Comparison of ENCODE assay signal across 11 cellular contexts in the genomic region with DNA sequence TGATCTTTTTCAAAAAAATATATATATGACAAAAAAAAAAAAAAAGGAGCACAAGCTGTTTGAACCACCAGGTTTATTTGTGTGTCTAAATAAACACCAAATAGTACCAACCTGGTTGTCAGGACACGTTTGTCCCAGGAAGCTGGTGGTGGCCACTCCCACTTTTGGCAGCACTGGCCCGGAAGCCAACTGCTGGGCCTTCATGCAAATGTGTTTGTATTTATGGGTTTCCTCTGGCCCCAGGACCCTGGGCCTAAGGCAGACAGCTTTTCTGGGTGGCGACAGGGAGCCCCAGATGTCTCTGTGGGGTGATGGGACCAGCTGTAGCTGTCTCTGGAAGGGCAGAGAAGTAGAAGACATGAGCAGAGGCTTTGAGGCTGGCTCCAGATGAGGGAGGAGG. TPM values are rescaled to one million over a fixed set of nuclear protein-coding genes. Genes with fewer than 3 reads are reported as not detected.
DNase-seq lines count a peak whose midpoint lies in the region; ATAC-seq and TF ChIP-seq lines count a peak whose summit lies in the region.
"Had no signal": no experiment of that assay in that cellular context is flagged by ENCODE, and none has a peak within 500 bp of the region (broad histone marks: within the 10 kb centered on the region; RNA-seq: fewer than 3 reads in every experiment).

No MANE protein-coding gene starts in this region.

- no peaks in the 10 kb centered on the region for H3K9me3 Mint-ChIP-seq in endothelial cell (ENCODE audit: unreplicated experiment)
- H3K9me3 Mint-ChIP-seq in T-helper 2 cell treated with Interferon-gamma antibody and Interleukin-4, amounts not matched to agents 5 μg/mL and 100 μg/mL, for 36 hours: no peaks in the 10 kb centered on the region

- no peak overlapping the region for H3K4me3 Mint-ChIP-seq in endothelial cell (ENCODE audit: unreplicated experiment)
- H3K4me3 Mint-ChIP-seq in T-helper 2 cell treated with Interferon-gamma antibody and Interleukin-4, amounts not matched to agents 5 μg/mL and 100 μg/mL, for 36 hours: no peak overlapping the region

- H3K27me3 Mint-ChIP-seq in endothelial cell (ENCODE audit: unreplicated experiment): peaks cover 7% of the 10 kb centered on the region
- H3K27me3 Mint-ChIP-seq in T-helper 2 cell treated with Interferon-gamma antibody and Interleukin-4, amounts not matched to agents 5 μg/mL and 100 μg/mL, for 36 hours (ENCODE audit: low read depth): no peaks in the 10 kb centered on the region

- H3K4me1 Mint-ChIP-seq in endothelial cell (ENCODE audit: unreplicated experiment): peaks cover 18% of the 10 kb centered on the region
- peaks cover 6% of the 10 kb centered on the region for H3K4me1 Mint-ChIP-seq in T-helper 2 cell treated with Interferon-gamma antibody and Interleukin-4, amounts not matched to agents 5 μg/mL and 100 μg/mL, for 36 hours (ENCODE audit: low read depth)

- H3K36me3 Mint-ChIP-seq in endothelial cell (ENCODE audit: low read depth, unreplicated experiment): peaks cover 9% of the 10 kb centered on the region
- H3K36me3 Mint-ChIP-seq in T-helper 2 cell treated with Interferon-gamma antibody and Interleukin-4, amounts not matched to agents 5 μg/mL and 100 μg/mL, for 36 hours (ENCODE audit: low read depth): peaks cover 6% of the 10 kb centered on the region

- TF ChIP-seq CTCF in C4-2B (conservative IDR thresholded peaks at IDR 0.05) (no peak), endothelial cell (IDR thresholded peaks at IDR 0.05; ENCODE audit: unreplicated experiment) (no peak)

- DNase-seq in endothelial cell (ENCODE audit: low spot score) (no peak), NCI-H2107 (lab: John Stamatoyannopoulos, UW) (no peak), NCI-H82 treated with DMSO at 0.1 percent for 48 hours (lab: John Stamatoyannopoulos, UW; ENCODE audit: unreplicated experiment) (no peak)
- no peak for DNase-seq in T-helper 2 cell treated with Interferon-gamma antibody and Interleukin-4, amounts not matched to agents 5 μg/mL and 100 μg/mL, for 36 hours (ENCODE audit: low spot score)
- no peak for DNase-seq in activated CD4-positive, alpha-beta T cell treated with anti-CD3 and anti-CD28 coated beads for 4 hours
- DNase-seq: central memory CD4-positive, alpha-beta T cell; NCI-H1417 had no signal

- peak overlapping the region; percentile 49 for H3K27ac ChIP-seq in C4-2B

- ATAC-seq in GM19397 (IDR thresholded peaks at IDR 0.05; ENCODE audit: unreplicated experiment) (peak; percentile 52), HG03064 (IDR thresholded peaks at IDR 0.05; ENCODE audit: low read depth, unreplicated experiment) (peak; percentile 41)
- ATAC-seq: Right ventricle myocardium inferior had no signal

- H3K27ac Mint-ChIP-seq in endothelial cell (ENCODE audit: unreplicated experiment): peak overlapping the region; percentile 83
- no peak overlapping the region for H3K27ac Mint-ChIP-seq in T-helper 2 cell treated with Interferon-gamma antibody and Interleukin-4, amounts not matched to agents 5 μg/mL and 100 μg/mL, for 36 hours

RNA-seq across cellular contexts. Expression of a gene that starts 31.6 kb away (rescaled TPM):
- total RNA-seq in endothelial cell (ENCODE audit: unreplicated experiment): 9.9 TPM
